Comparison of ENCODE assay signal across 8 cellular contexts in the genomic region with DNA sequence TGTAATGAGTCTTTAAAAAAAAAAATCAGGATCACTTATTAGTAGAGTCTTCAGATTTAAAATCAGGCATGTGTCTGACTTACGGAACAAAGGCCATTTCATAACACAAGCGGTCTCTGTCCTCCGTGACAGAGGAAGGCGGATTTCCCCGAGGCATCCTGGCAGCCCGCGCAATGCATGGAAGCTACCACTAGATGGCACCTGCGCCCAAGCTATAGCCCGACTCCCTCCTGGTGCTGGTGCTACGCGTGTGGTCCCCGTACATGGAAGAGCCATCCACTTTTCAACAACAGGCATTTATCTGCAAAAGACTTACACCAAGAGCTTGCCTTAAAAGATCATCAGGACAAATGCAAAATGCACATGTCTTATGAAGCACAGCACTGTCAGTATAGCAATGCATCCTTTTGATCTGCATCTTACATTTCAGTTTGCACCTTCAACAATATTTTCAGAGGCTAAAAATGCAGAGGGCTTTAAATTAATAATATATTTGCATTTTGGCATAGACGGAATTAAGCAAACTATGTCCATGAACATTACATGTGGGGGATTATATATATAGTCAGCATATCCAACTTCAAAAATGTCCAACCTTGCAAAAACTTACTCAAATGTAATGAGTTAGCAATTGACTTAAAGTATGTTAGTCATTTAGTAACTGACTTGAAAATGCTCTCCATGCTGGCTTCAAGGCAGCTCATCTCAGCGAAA.
DNase-seq lines count a peak whose midpoint lies in the region; ATAC-seq and TF ChIP-seq lines count a peak whose summit lies in the region.

No MANE protein-coding gene starts in this region.

- peaks cover 12% of the 10 kb centered on the region for H3K4me1 Mint-ChIP-seq in activated T-cell treated with anti-CD3 and anti-CD28 coated beads, Interleukin-2, amount 50 U/mL, for 72 hours (ENCODE audit: low read depth)
- H3K4me1 Mint-ChIP-seq in neural crest cell, result peaks cover 50% of the 10 kb centered on the region

- H3K9me3 Mint-ChIP-seq in activated T-cell treated with anti-CD3 and anti-CD28 coated beads, Interleukin-2, amount 50 U/mL, for 72 hours, result no peaks in the 10 kb centered on the region
- no peaks in the 10 kb centered on the region for H3K9me3 Mint-ChIP-seq in neural crest cell

- H3K27me3 Mint-ChIP-seq in activated T-cell treated with anti-CD3 and anti-CD28 coated beads, Interleukin-2, amount 50 U/mL, for 72 hours (ENCODE audit: low read depth), result no peaks in the 10 kb centered on the region
- H3K27me3 Mint-ChIP-seq in neural crest cell (ENCODE audit: low read depth), result no peaks in the 10 kb centered on the region

- no peak for TF ChIP-seq EP300 in stomach (IDR thresholded peaks at IDR 0.05)

- intact Hi-C loops in stomach (cut with DNase I; ENCODE audit: low total_unique reads), result no loop called here

- H3K4me1 ChIP-seq in Peyer's patch, result no peaks in the 10 kb centered on the region
- peaks cover 8 to 54% (median 23%) of the 10 kb centered on the region in 4 donors for H3K4me1 ChIP-seq in stomach

- H3K4me3 ChIP-seq in Peyer's patch, result no peak overlapping the region
- no peak overlapping the region for H3K4me3 ChIP-seq in fibroblast of mammary gland (ENCODE audit: control insufficient read depth, low read depth, low read length)
- no peak overlapping the region for H3K4me3 ChIP-seq in stomach

- ATAC-seq in GM21737 (IDR thresholded peaks at IDR 0.05; ENCODE audit: unreplicated experiment), result peak; percentile 82
- peak; percentile 81 to 87 for ATAC-seq in activated T-cell treated with anti-CD3 and anti-CD28 coated beads, Interleukin-2, amount 50 U/mL, for 72 hours (replicated peaks in 1 of 2)

- no peak overlapping the region for H3K27ac Mint-ChIP-seq in activated T-cell treated with anti-CD3 and anti-CD28 coated beads, Interleukin-2, amount 50 U/mL, for 72 hours
- H3K27ac Mint-ChIP-seq in neural crest cell (ENCODE audit: unreplicated experiment), result peak overlapping the region; percentile 98

- H3K4me3 Mint-ChIP-seq in activated T-cell treated with anti-CD3 and anti-CD28 coated beads, Interleukin-2, amount 50 U/mL, for 72 hours, result no peak overlapping the region
- H3K4me3 Mint-ChIP-seq in neural crest cell, result peak overlapping the region; percentile 35

- H3K36me3 ChIP-seq in Peyer's patch, result no peaks in the 10 kb centered on the region
- H3K36me3 ChIP-seq in stomach, result peaks cover 0 to 9% (median 4%) of the 10 kb centered on the region in 4 donors

- no peaks in the 10 kb centered on the region for H3K9me3 ChIP-seq in Peyer's patch
- no peaks in the 10 kb centered on the region for H3K9me3 ChIP-seq in stomach

- DNase-seq in EH (ENCODE audit: low read depth), result peak; percentile 80
- peak; percentile 70 for DNase-seq in KG1 (lab: John Stamatoyannopoulos, UW)
- DNase-seq in Peyer's patch, result peak; percentile 63 to 88 (median 85)
- peak; percentile 74 to 80 for DNase-seq in activated T-cell treated with anti-CD3 and anti-CD28 coated beads, Interleukin-2, amount 50 U/mL, for 72 hours
- peak; percentile 82 for DNase-seq in fibroblast of mammary gland (ENCODE audit: low read depth)
- DNase-seq in neural crest cell (ENCODE audit: low read depth, low spot score), result peak; percentile 92
- peak; percentile 86 for DNase-seq in stomach

- TF ChIP-seq CTCF in Peyer's patch (IDR thresholded peaks at IDR 0.05) (peak; percentile 70 to 96 (median 90)), fibroblast of mammary gland (conservative IDR thresholded peaks at IDR 0.05; ENCODE audit: control insufficient read depth, insufficient read depth, low read depth, low read length) (peak; percentile 92), neural crest cell (conservative IDR thresholded peaks at IDR 0.05) (peak; percentile 98), stomach (IDR thresholded peaks at IDR 0.05) (peak in 6 of 7 experiments; percentile 58 to 98 (median 96))

- TF ChIP-seq POLR2A in Peyer's patch (IDR thresholded peaks at IDR 0.05) (no peak), stomach (IDR thresholded peaks at IDR 0.05) (no peak)

- no peak overlapping the region for H3K27ac ChIP-seq in Peyer's patch
- H3K27ac ChIP-seq in stomach, result peak overlapping the region in 3 of 5 donors; percentile 43 to 63 (median 51)

- 13 to 16% (median 14%) methylated on average over 10 to 14 of the region's 14 CpGs for WGBS in stomach, 5 donors

- H3K36me3 Mint-ChIP-seq in activated T-cell treated with anti-CD3 and anti-CD28 coated beads, Interleukin-2, amount 50 U/mL, for 72 hours (ENCODE audit: insufficient read depth in 2 of 2), result no peaks in the 10 kb centered on the region
- peaks cover 3% of the 10 kb centered on the region for H3K36me3 Mint-ChIP-seq in neural crest cell (ENCODE audit: low read depth)

- H3K27me3 ChIP-seq in Peyer's patch (no peaks in the 10 kb centered on the region), stomach (no peaks in the 10 kb centered on the region)

Comparison
In these comparisons a context has a peak if more than half of its experiments do, and no peak if none do; other contexts are left out.
1. H3K27ac ChIP-seq: peak in stomach (3 of 5); none in Peyer's patch (0 of 4).
2. Peak in every context shown above with its lines, with median percentiles within 50 percentile points of each other: DNase-seq and CTCF ChIP-seq.